Comparison of ENCODE assay signal across 29 cellular contexts in genomic region chr15:99017322-99017701, GRCh38. TPM values are rescaled to one million over a fixed set of nuclear protein-coding genes. Genes with fewer than 3 reads are reported as not detected.
DNase-seq lines count a peak whose midpoint lies in the region; ATAC-seq and TF ChIP-seq lines count a peak whose summit lies in the region.
"Had no signal": no experiment of that assay in that cellular context is flagged by ENCODE, and none has a peak within 500 bp of the region (broad histone marks: within the 10 kb centered on the region; RNA-seq: fewer than 3 reads in every experiment).

No MANE protein-coding gene starts in this region.

- CTCF ChIA-PET in activated CD4-positive, alpha-beta T cell treated with anti-CD3 and anti-CD28 coated beads for 36 hours (lab: Charles Lee), result interaction anchor here (1.2 kb wide), 1 partner anchor 10 kb away, joined by 3 read pairs; no protein-coding TSS in a partner anchor

- peaks cover 10% of the 10 kb centered on the region for H3K4me1 Mint-ChIP-seq in activated CD4-positive, alpha-beta T cell treated with anti-CD3 and anti-CD28 coated beads for 36 hours

- peak overlapping the region; percentile 100 for H3K9ac ChIP-seq in DND-41 (ENCODE audit: low read depth, low read length)
- H3K9ac ChIP-seq in adipocyte (ENCODE audit: low read length), result no peak overlapping the region
- H3K9ac ChIP-seq: BLaER1 treated with 17β-estradiol and CSF1 and Interleukin-3, amounts not matched to agents 10 nM and 100 nM had no signal

- H3K79me2 ChIP-seq in DND-41 (ENCODE audit: insufficient read depth, low read length), result peaks cover 73% of the 10 kb centered on the region

- ATAC-seq in DND-41 (ENCODE audit: insufficient read depth, low read depth), result no peak
- no peak for ATAC-seq in HG03025 (IDR thresholded peaks at IDR 0.05; ENCODE audit: low FRiP score, unreplicated experiment)
- ATAC-seq in activated CD4-positive, alpha-beta T cell treated with anti-CD3 and anti-CD28 coated beads for 36 hours, result no peak
- ATAC-seq: activated naive CD8-positive, alpha-beta T cell treated with anti-CD3 and anti-CD28 coated beads, Interleukin-2, amount 50 U/mL, for 24 hours; left colon; stimulated activated naive B cell treated with anti-CD40 and anti-IgM and Interleukin-4, amounts not matched to agents 10 μg/mL and 1 μg/mL and 100 μg/mL, for 72 hours had no signal

- H3K4me3 ChIP-seq in DND-41 (ENCODE audit: low read depth in 1 of 2, low read length in 2 of 2) (peak overlapping the region in 1 of 2 experiments; percentile 89; a peak in 2 of 4 replicates), adipocyte (ENCODE audit: low read length) (peak overlapping the region; percentile 12), neutrophil (ENCODE audit: low read depth in 1 of 2, low read length in 1 of 2) (peak overlapping the region; percentile 85 to 88)
- H3K4me3 ChIP-seq: BLaER1 treated with 17β-estradiol and CSF1 and Interleukin-3, amounts not matched to agents 10 nM and 100 nM; dorsolateral prefrontal cortex; heart left ventricle; MG63; ovary; testis had no signal

- DNase-seq in DND-41 (no peak), NCI-H524 (lab: John Stamatoyannopoulos, UW) (peak; percentile 82 to 93), adipocyte (ENCODE audit: low read depth) (no peak), NCI-H69 (lab: John Stamatoyannopoulos, UW) (no peak), occipital lobe (lab: John Stamatoyannopoulos, UW) (no peak)
- no peak for DNase-seq in activated CD4-positive, alpha-beta T cell treated with anti-CD3 and anti-CD28 coated beads for 36 hours
- DNase-seq: activated CD4-positive, alpha-beta T cell treated with anti-CD3 and anti-CD28 coated beads, Interleukin-2, amount 50 U/mL, for 48 hours; activated effector memory CD4-positive, alpha-beta T cell treated with Interleukin-2 at 50 U/mL for 16 hours; activated naive CD8-positive, alpha-beta T cell treated with anti-CD3 and anti-CD28 coated beads, Interleukin-2, amount 50 U/mL, for 24 hours; Caco-2; cerebellar nuclear complex; dorsolateral prefrontal cortex; H9; left colon; NCI-H1417 treated with DMSO at 0.1 percent for 48 hours; ovary; RPMI8226; stimulated activated CD4-positive, alpha-beta T cell treated with anti-CD3 and anti-CD28 coated beads, Interleukin-4, amount 100 ng/mL, for 24 hours; stimulated activated naive B cell treated with anti-CD40 and anti-IgM and Interleukin-4, amounts not matched to agents 10 μg/mL and 1 μg/mL and 100 μg/mL, for 72 hours; T-helper 9 cell; testis had no signal

- no peaks in the 10 kb centered on the region for H4K20me1 ChIP-seq in DND-41 (ENCODE audit: insufficient read depth, low read length)
- H4K20me1 ChIP-seq: BLaER1 treated with 17β-estradiol and CSF1 and Interleukin-3, amounts not matched to agents 10 nM and 100 nM had no signal

- H3K27me3 Mint-ChIP-seq in activated CD4-positive, alpha-beta T cell treated with anti-CD3 and anti-CD28 coated beads for 36 hours, result peaks cover 2% of the 10 kb centered on the region

- peak overlapping the region; percentile 90 for H3K4me2 ChIP-seq in DND-41 (ENCODE audit: insufficient read depth, low read length)

- no peaks in the 10 kb centered on the region for H3K9me3 Mint-ChIP-seq in activated CD4-positive, alpha-beta T cell treated with anti-CD3 and anti-CD28 coated beads for 36 hours (ENCODE audit: low read depth)
- H3K9me3 Mint-ChIP-seq: activated naive CD8-positive, alpha-beta T cell treated with anti-CD3 and anti-CD28 coated beads, Interleukin-2, amount 50 U/mL, for 24 hours; H9; memory B cell; stimulated activated naive B cell treated with anti-CD40 and anti-IgM and Interleukin-4, amounts not matched to agents 10 μg/mL and 1 μg/mL and 100 μg/mL, for 72 hours had no signal

- H3K27ac Mint-ChIP-seq in activated CD4-positive, alpha-beta T cell treated with anti-CD3 and anti-CD28 coated beads for 36 hours, result no peak overlapping the region
- H3K27ac Mint-ChIP-seq: activated naive CD8-positive, alpha-beta T cell treated with anti-CD3 and anti-CD28 coated beads, Interleukin-2, amount 50 U/mL, for 24 hours; H9; memory B cell; stimulated activated naive B cell treated with anti-CD40 and anti-IgM and Interleukin-4, amounts not matched to agents 10 μg/mL and 1 μg/mL and 100 μg/mL, for 72 hours had no signal

- TF ChIP-seq CTCF in DND-41 (IDR thresholded peaks at IDR 0.05; ENCODE audit: borderline replicate concordance, extremely low read depth, low read length, poor library complexity, severe bottlenecking) (no peak), neutrophil (IDR thresholded peaks at IDR 0.05) (no peak)

- intact Hi-C loops in activated CD4-positive, alpha-beta T cell treated with anti-CD3 and anti-CD28 coated beads for 36 hours (cut with DNase I, micrococcal nuclease), result no loop called here

- H3K36me3 Mint-ChIP-seq in activated CD4-positive, alpha-beta T cell treated with anti-CD3 and anti-CD28 coated beads for 36 hours (ENCODE audit: low read depth), result no peaks in the 10 kb centered on the region
- H3K36me3 Mint-ChIP-seq: memory B cell; stimulated activated naive B cell treated with anti-CD40 and anti-IgM and Interleukin-4, amounts not matched to agents 10 μg/mL and 1 μg/mL and 100 μg/mL, for 72 hours had no signal

- peak overlapping the region; percentile 100 for H3K27ac ChIP-seq in DND-41 (ENCODE audit: low read length)
- peak overlapping the region; percentile 85 for H3K27ac ChIP-seq in neutrophil
- H3K27ac ChIP-seq: BLaER1 treated with 17β-estradiol and CSF1 and Interleukin-3, amounts not matched to agents 10 nM and 100 nM; dorsolateral prefrontal cortex; ovary; testis had no signal

- H2AFZ ChIP-seq in DND-41 (ENCODE audit: low read depth, low read length), result no peak overlapping the region

- H3K4me3 Mint-ChIP-seq in activated CD4-positive, alpha-beta T cell treated with anti-CD3 and anti-CD28 coated beads for 36 hours, result no peak overlapping the region
- H3K4me3 Mint-ChIP-seq: memory B cell; stimulated activated naive B cell treated with anti-CD40 and anti-IgM and Interleukin-4, amounts not matched to agents 10 μg/mL and 1 μg/mL and 100 μg/mL, for 72 hours had no signal

- POLR2A ChIA-PET in activated CD4-positive, alpha-beta T cell treated with anti-CD3 and anti-CD28 coated beads for 36 hours (lab: Charles Lee), result interaction anchor here (0.6 to 0.7 kb wide), 2 partner anchors 78 to 346 kb away, joined by 3 to 4 read pairs; no protein-coding TSS in a partner anchor

- H3K9me3 ChIP-seq in DND-41 (ENCODE audit: insufficient read depth, low read length, severe bottlenecking), result no peaks in the 10 kb centered on the region
- H3K9me3 ChIP-seq in adipocyte (ENCODE audit: control insufficient read depth, low read length), result no peaks in the 10 kb centered on the region
- no peaks in the 10 kb centered on the region for H3K9me3 ChIP-seq in neutrophil
- H3K9me3 ChIP-seq: BLaER1 treated with 17β-estradiol and CSF1 and Interleukin-3, amounts not matched to agents 10 nM and 100 nM; Caco-2; heart left ventricle; MG63; ovary; testis had no signal

- H3K36me3 ChIP-seq in DND-41 (ENCODE audit: insufficient read depth, low read length) (peaks cover 5% of the 10 kb centered on the region), adipocyte (ENCODE audit: control insufficient read depth, insufficient read depth, low read length, severe bottlenecking) (no peaks in the 10 kb centered on the region), neutrophil (no peaks in the 10 kb centered on the region)
- H3K36me3 ChIP-seq: BLaER1 treated with 17β-estradiol and CSF1 and Interleukin-3, amounts not matched to agents 10 nM and 100 nM; heart left ventricle; MG63; ovary had no signal

- H3K4me1 ChIP-seq in DND-41 (ENCODE audit: insufficient read depth, low read length) (peaks cover 44% of the 10 kb centered on the region), adipocyte (ENCODE audit: control insufficient read depth, insufficient read depth, low read length) (peaks cover 14% of the 10 kb centered on the region), neutrophil (ENCODE audit: control insufficient read depth in 1 of 2, insufficient read depth in 1 of 2, low read depth in 1 of 2, low read length in 1 of 2) (peaks cover 55 to 69% of the 10 kb centered on the region in 2 experiments)
- H3K4me1 ChIP-seq: Caco-2 had no signal

- H3K27me3 ChIP-seq in DND-41 (ENCODE audit: insufficient read depth, low read length, poor library complexity), result no peaks in the 10 kb centered on the region
- no peaks in the 10 kb centered on the region for H3K27me3 ChIP-seq in adipocyte (replicated peaks; ENCODE audit: control insufficient read depth, insufficient read depth, low read length)
- H3K27me3 ChIP-seq in neutrophil, result no peaks in the 10 kb centered on the region
- H3K27me3 ChIP-seq: MG63, ovary, testis had no signal

RNA-seq across cellular contexts. Expression of gene PGPEP1L, which starts 9.7 kb away (rescaled TPM):
- total RNA-seq in activated CD4-positive, alpha-beta T cell treated with anti-CD3 and anti-CD28 coated beads for 36 hours, result not detected
- total RNA-seq in occipital lobe, result 0.47 TPM
- total RNA-seq: Caco-2, endothelial cell of umbilical vein, H9, left colon, NCI-H460, ovary had no signal

Comparison
In these comparisons a context has a peak if more than half of its experiments do, and no peak if none do; other contexts are left out.
1. DNase-seq: peak in NCI-H524 (2 of 2); none in DND-41 (single experiment), adipocyte (single experiment), NCI-H69 (single experiment), activated CD4-positive, alpha-beta T cell treated with anti-CD3 and anti-CD28 coated beads for 36 hours (single experiment) and occipital lobe (single experiment).